8 cellular contexts compared by ENCODE assay signal in the genomic region with DNA sequence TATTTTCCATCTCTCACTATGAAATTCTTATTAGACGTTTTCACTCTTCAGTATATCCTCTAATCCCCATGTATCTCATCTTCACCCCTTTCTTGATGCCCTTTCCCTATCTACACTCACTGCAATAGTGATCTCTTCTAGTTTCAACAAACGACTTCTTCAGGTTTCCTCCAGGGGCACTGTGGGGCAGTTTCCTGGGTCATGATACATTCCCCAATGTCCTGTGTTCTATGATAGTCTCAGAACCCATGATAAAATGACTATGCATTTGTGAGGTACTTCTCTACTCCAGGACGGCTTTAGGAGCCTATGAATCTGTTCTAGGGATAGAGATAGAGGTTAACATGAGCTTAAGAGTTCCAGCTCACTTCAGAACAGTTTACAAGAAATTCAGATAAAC.
DNase-seq lines count a peak whose midpoint lies in the region; ATAC-seq and TF ChIP-seq lines count a peak whose summit lies in the region.

No MANE protein-coding gene starts in this region.

- no peaks in the 10 kb centered on the region for H3K36me3 ChIP-seq in BJ (ENCODE audit: control insufficient read depth, insufficient read depth, low read length)
- H3K36me3 ChIP-seq in OCI-LY3 (replicated peaks; ENCODE audit: low read depth, low read length) = no peaks in the 10 kb centered on the region
- H3K36me3 ChIP-seq in fibroblast of lung (ENCODE audit: control insufficient read depth, insufficient read depth, low read length) = no peaks in the 10 kb centered on the region

- TF ChIP-seq CTCF in BJ (IDR thresholded peaks at IDR 0.05; ENCODE audit: insufficient read depth, low read depth, low read length) (peak; percentile 46), OCI-LY3 (IDR thresholded peaks at IDR 0.05; ENCODE audit: low read depth, low read length) (peak; percentile 51), fibroblast of lung (conservative IDR thresholded peaks at IDR 0.05 in 1 of 2, IDR thresholded peaks at IDR 0.05 in 1 of 2; ENCODE audit: low read depth in 1 of 2, low read length in 2 of 2) (peak; percentile 18 to 56)

- H3K9me3 ChIP-seq in OCI-LY3 (ENCODE audit: insufficient read depth, low read length) = no peaks in the 10 kb centered on the region
- H3K9me3 ChIP-seq in fibroblast of lung (ENCODE audit: control insufficient read depth, insufficient read depth, low read depth, low read length) = no peaks in the 10 kb centered on the region

- peaks cover 58% of the 10 kb centered on the region for H3K4me1 ChIP-seq in OCI-LY3 (ENCODE audit: low read length)
- peaks cover 2% of the 10 kb centered on the region for H3K4me1 ChIP-seq in fibroblast of lung (ENCODE audit: control insufficient read depth, extremely low read depth, insufficient read depth, low read length)

- no peaks in the 10 kb centered on the region for H4K20me1 ChIP-seq in OCI-LY3 (ENCODE audit: insufficient read depth, low read length)
- no peaks in the 10 kb centered on the region for H4K20me1 ChIP-seq in fibroblast of lung (ENCODE audit: control insufficient read depth, extremely low read depth, insufficient read depth, low read length)

- CTCF ChIA-PET in BJ (lab: Yijun Ruan, JAX) = interaction anchor here (0.9 to 1.2 kb wide), 2 partner anchors 173 to 182 kb away, joined by 3 read pairs; no protein-coding TSS in a partner anchor

- no peak overlapping the region for H3K4me2 ChIP-seq in OCI-LY3 (ENCODE audit: low read length)
- H3K4me2 ChIP-seq in fibroblast of lung (ENCODE audit: extremely low read depth, insufficient read depth, low read length) = no peak overlapping the region

- H3K79me2 ChIP-seq in OCI-LY3 (ENCODE audit: low read length) (no peaks in the 10 kb centered on the region), fibroblast of lung (ENCODE audit: control insufficient read depth, insufficient read depth, low read length) (no peaks in the 10 kb centered on the region)

- no peak overlapping the region for H3K27ac ChIP-seq in OCI-LY3 (ENCODE audit: low read length)
- no peak overlapping the region for H3K27ac ChIP-seq in fibroblast of lung (ENCODE audit: insufficient read depth, low read length)

- POLR2A ChIA-PET in BJ (lab: Charles Lee) = no interaction called here

- no peak overlapping the region for H3K9ac ChIP-seq in OCI-LY3 (ENCODE audit: low read length)
- H3K9ac ChIP-seq in fibroblast of lung (ENCODE audit: insufficient read depth, low read length) = no peak overlapping the region

- no peaks in the 10 kb centered on the region for H3K27me3 ChIP-seq in BJ (ENCODE audit: control insufficient read depth, insufficient read depth, low read length)
- H3K27me3 ChIP-seq in OCI-LY3 (ENCODE audit: low read depth, low read length) = no peaks in the 10 kb centered on the region
- H3K27me3 ChIP-seq in fibroblast of lung (ENCODE audit: control insufficient read depth, insufficient read depth, low read length) = no peaks in the 10 kb centered on the region

- H3K4me3 ChIP-seq in BJ (ENCODE audit: low read depth, low read length) (no peak overlapping the region), OCI-LY3 (ENCODE audit: low read length) (no peak overlapping the region), fibroblast of lung (replicated peaks in 1 of 4; ENCODE audit: control extremely low read depth in 1 of 4, insufficient read depth in 1 of 4, low read depth in 3 of 4, low read length in 4 of 4) (no peak overlapping the region)

- H2AFZ ChIP-seq in OCI-LY3 (ENCODE audit: low read depth, low read length) (no peak overlapping the region; the same call in 1 of the 2 replicates), fibroblast of lung (ENCODE audit: low read length) (no peak overlapping the region)

- ATAC-seq in GM21367 (IDR thresholded peaks at IDR 0.05; ENCODE audit: unreplicated experiment) (peak; percentile 45), GM19035 (IDR thresholded peaks at IDR 0.05; ENCODE audit: unreplicated experiment) (no peak), HG03095 (IDR thresholded peaks at IDR 0.05; ENCODE audit: unreplicated experiment) (no peak)

- no peak for DNase-seq in BJ (ENCODE audit: low read depth)
- DNase-seq in fibroblast of lung (ENCODE audit: low read depth in 2 of 2) = peak in 1 of 2 donors; percentile 17
- no peak for DNase-seq in cortex of kidney (lab: John Stamatoyannopoulos, UW)
- DNase-seq in hippocampal formation (lab: John Stamatoyannopoulos, UW) = no peak
